Comparison of ENCODE assay signal across 8 cellular contexts in genomic region chr19:12723383-12723642, GRCh38. TPM values are rescaled to one million over a fixed set of nuclear protein-coding genes. Genes with fewer than 3 reads are reported as not detected.
DNase-seq lines count a peak whose midpoint lies in the region; ATAC-seq and TF ChIP-seq lines count a peak whose summit lies in the region.

No MANE protein-coding gene starts in this region.

- peak overlapping the region; percentile 90 for H3K4me3 ChIP-seq in GM06990 (replicated peaks; ENCODE audit: low read depth, low read length)
- peak overlapping the region; percentile 79 for H3K4me3 ChIP-seq in neuron (ENCODE audit: low read length)

- H3K4me1 ChIP-seq in neuron (ENCODE audit: insufficient read depth, low read length): peaks cover 17% of the 10 kb centered on the region

- H2AFZ ChIP-seq in neuron (ENCODE audit: low read depth, low read length): no peak overlapping the region

- peaks cover 6% of the 10 kb centered on the region for H3K36me3 ChIP-seq in GM06990 (ENCODE audit: control insufficient read depth, insufficient read depth, low read length)
- peaks cover 11% of the 10 kb centered on the region for H3K36me3 ChIP-seq in neuron (ENCODE audit: insufficient read depth, low read length)

- no peaks in the 10 kb centered on the region for H3K9me3 ChIP-seq in neuron (ENCODE audit: low read length)

- DNase-seq in GM06990 (ENCODE audit: extremely low read depth, insufficient read length) (no peak), NCI-H2171 treated with DMSO at 0.1 percent for 48 hours (lab: John Stamatoyannopoulos, UW) (peak; percentile 48), dermis blood vessel endothelial cell (peak; percentile 24), KG1 (lab: John Stamatoyannopoulos, UW) (no peak), T-helper 9 cell (no peak), left colon (no peak)

- ATAC-seq in HG03175 (IDR thresholded peaks at IDR 0.05; ENCODE audit: unreplicated experiment) (no peak), left colon (no peak)

- H3K27me3 ChIP-seq in GM06990 (replicated peaks; ENCODE audit: control insufficient read depth, insufficient read depth, low read length) (no peaks in the 10 kb centered on the region), neuron (ENCODE audit: insufficient read depth, low read length) (no peaks in the 10 kb centered on the region)

- no peak for TF ChIP-seq CTCF in GM06990 (IDR thresholded peaks at IDR 0.05; ENCODE audit: insufficient read depth, low read length, poor library complexity, severe bottlenecking)

- intact Hi-C loops in left colon (cut with DNase I, micrococcal nuclease): no loop called here

RNA-seq across cellular contexts. Expression of gene TNPO2, which starts 0.4 kb away (rescaled TPM):
- total RNA-seq in dermis blood vessel endothelial cell (25.7 and 31.4 TPM in 2 replicates), left colon (10 to 100 TPM; 39.5 to 74.0 TPM)

RNA-seq across cellular contexts. Expression of gene TRIR, which starts 11.2 kb away (rescaled TPM):
- 106 and 139 TPM in 2 replicates for total RNA-seq in dermis blood vessel endothelial cell
- total RNA-seq in left colon: 100 to 1,000 TPM; 144 to 162 TPM

RNA-seq across cellular contexts. Expression of gene GET3, which starts 14.0 kb away (rescaled TPM):
- total RNA-seq in dermis blood vessel endothelial cell: 66.9 and 78.6 TPM in 2 replicates
- total RNA-seq in left colon: 10 to 100 TPM; 50.1 to 56.5 TPM

RNA-seq across cellular contexts. Expression of gene FBXW9, which starts 26.9 kb away (rescaled TPM):
- 5.8 and 8.0 TPM in 2 replicates for total RNA-seq in dermis blood vessel endothelial cell
- 1 to 10 TPM; 6.2 to 7.0 TPM for total RNA-seq in left colon

RNA-seq across cellular contexts. Expression of gene BEST2, which starts 28.3 kb away (rescaled TPM):
- total RNA-seq in dermis blood vessel endothelial cell (not detected in 2 replicates), left colon (100 to 1,000 TPM; 139 to 207 TPM)

Comparison
In these comparisons a context has a peak if more than half of its experiments do, and no peak if none do; other contexts are left out.
1. DNase-seq: peak in NCI-H2171 treated with DMSO at 0.1 percent for 48 hours (single experiment) and dermis blood vessel endothelial cell (single experiment); none in GM06990 (single experiment), KG1 (single experiment), T-helper 9 cell (single experiment) and left colon (0 of 2).